9 cellular contexts compared by ENCODE assay signal in genomic region chr11:99069831-99070444, GRCh38. TPM values are rescaled to one million over a fixed set of nuclear protein-coding genes. Genes with fewer than 3 reads are reported as not detected.
A peak's percentile ranks its signal among the peaks of the same experiment; 100 is the strongest.
DNase-seq lines count a peak whose midpoint lies in the region; ATAC-seq and TF ChIP-seq lines count a peak whose summit lies in the region.
"Had no signal": no experiment of that assay in that cellular context is flagged by ENCODE, and none has a peak within 500 bp of the region (broad histone marks: within the 10 kb centered on the region; RNA-seq: fewer than 3 reads in every experiment).

No MANE protein-coding gene starts in this region.

- H3K4me1 ChIP-seq in breast epithelium: no peaks in the 10 kb centered on the region
- no peaks in the 10 kb centered on the region for H3K4me1 ChIP-seq in mucosa of stomach (ENCODE audit: control insufficient read depth, insufficient read depth, low read length)

- no peak for TF ChIP-seq CTCF in breast epithelium (IDR thresholded peaks at IDR 0.05)

- H3K4me3 Mint-ChIP-seq in activated T-cell treated with anti-CD3 and anti-CD28 coated beads, Interleukin-2, amount 50 U/mL, for 4 hours: peak overlapping the region; percentile 41
- H3K4me3 Mint-ChIP-seq: central memory CD8-positive, alpha-beta T cell had no signal

- H3K4me3 ChIP-seq in breast epithelium (peak overlapping the region; percentile 40 to 70 (median 47)), mucosa of stomach (ENCODE audit: low read length) (no peak overlapping the region)

- peaks cover 4% of the 10 kb centered on the region for H3K4me1 Mint-ChIP-seq in activated T-cell treated with anti-CD3 and anti-CD28 coated beads, Interleukin-2, amount 50 U/mL, for 4 hours (ENCODE audit: low read depth)
- H3K4me1 Mint-ChIP-seq: central memory CD8-positive, alpha-beta T cell had no signal

- no peak for TF ChIP-seq POLR2A in breast epithelium (IDR thresholded peaks at IDR 0.05)

- no peak overlapping the region for H3K27ac ChIP-seq in breast epithelium

- H3K36me3 ChIP-seq in breast epithelium: no peaks in the 10 kb centered on the region
- no peaks in the 10 kb centered on the region for H3K36me3 ChIP-seq in mucosa of stomach (ENCODE audit: control insufficient read depth, insufficient read depth, low read length)

- H3K27me3 ChIP-seq in breast epithelium: no peaks in the 10 kb centered on the region
- H3K27me3 ChIP-seq in mucosa of stomach (ENCODE audit: control insufficient read depth, insufficient read depth, low read length): no peaks in the 10 kb centered on the region

- H3K9me3 ChIP-seq in breast epithelium: no peaks in the 10 kb centered on the region
- H3K9me3 ChIP-seq in mucosa of stomach (ENCODE audit: control insufficient read depth, low read length): no peaks in the 10 kb centered on the region

- H3K27me3 Mint-ChIP-seq in activated T-cell treated with anti-CD3 and anti-CD28 coated beads, Interleukin-2, amount 50 U/mL, for 4 hours (ENCODE audit: low read depth): no peaks in the 10 kb centered on the region
- H3K27me3 Mint-ChIP-seq: central memory CD8-positive, alpha-beta T cell had no signal

- H3K36me3 Mint-ChIP-seq in activated T-cell treated with anti-CD3 and anti-CD28 coated beads, Interleukin-2, amount 50 U/mL, for 4 hours (ENCODE audit: insufficient read depth): no peaks in the 10 kb centered on the region

- peak overlapping the region; percentile 23 for H3K9ac ChIP-seq in mucosa of stomach (ENCODE audit: low read length)

- intact Hi-C loops in breast epithelium (cut with DNase I; ENCODE audit: low total_unique reads): no loop called here

- no peaks in the 10 kb centered on the region for H3K9me3 Mint-ChIP-seq in activated T-cell treated with anti-CD3 and anti-CD28 coated beads, Interleukin-2, amount 50 U/mL, for 4 hours

- DNase-seq in activated T-cell treated with anti-CD3 and anti-CD28 coated beads, Interleukin-2, amount 50 U/mL, for 4 hours: no peak
- no peak for DNase-seq in activated T-cell treated with anti-CD3 and anti-CD28 coated beads for 4 hours
- DNase-seq in NCI-H2081 treated with DMSO at 0.1 percent for 48 hours (lab: John Stamatoyannopoulos, UW): peak; percentile 27
- peak in 1 of 2 donors; percentile 19 for DNase-seq in breast epithelium (ENCODE audit: low spot score in 2 of 2)
- DNase-seq in stimulated activated CD4-positive, alpha-beta T cell treated with anti-CD3 and anti-CD28 coated beads, Interleukin-2, amount 100 ng/mL, for 24 hours: no peak
- no peak for DNase-seq in effector CD8-positive, alpha-beta T cell (lab: John Stamatoyannopoulos, UW)

- peak in 1 of 2 donors; percentile 10 for ATAC-seq in activated T-cell treated with anti-CD3 and anti-CD28 coated beads, Interleukin-2, amount 50 U/mL, for 4 hours
- ATAC-seq in HG02840 (IDR thresholded peaks at IDR 0.05; ENCODE audit: low FRiP score, unreplicated experiment): peak; percentile 83

RNA-seq across cellular contexts. Expression of gene CNTN5, which starts 49.2 kb away (rescaled TPM):
- total RNA-seq in activated T-cell treated with anti-CD3 and anti-CD28 coated beads, Interleukin-2, amount 50 U/mL, for 4 hours: not detected
- total RNA-seq in breast epithelium: not detected
